ENCODE assay signal across 7 cellular contexts in the genomic region with DNA sequence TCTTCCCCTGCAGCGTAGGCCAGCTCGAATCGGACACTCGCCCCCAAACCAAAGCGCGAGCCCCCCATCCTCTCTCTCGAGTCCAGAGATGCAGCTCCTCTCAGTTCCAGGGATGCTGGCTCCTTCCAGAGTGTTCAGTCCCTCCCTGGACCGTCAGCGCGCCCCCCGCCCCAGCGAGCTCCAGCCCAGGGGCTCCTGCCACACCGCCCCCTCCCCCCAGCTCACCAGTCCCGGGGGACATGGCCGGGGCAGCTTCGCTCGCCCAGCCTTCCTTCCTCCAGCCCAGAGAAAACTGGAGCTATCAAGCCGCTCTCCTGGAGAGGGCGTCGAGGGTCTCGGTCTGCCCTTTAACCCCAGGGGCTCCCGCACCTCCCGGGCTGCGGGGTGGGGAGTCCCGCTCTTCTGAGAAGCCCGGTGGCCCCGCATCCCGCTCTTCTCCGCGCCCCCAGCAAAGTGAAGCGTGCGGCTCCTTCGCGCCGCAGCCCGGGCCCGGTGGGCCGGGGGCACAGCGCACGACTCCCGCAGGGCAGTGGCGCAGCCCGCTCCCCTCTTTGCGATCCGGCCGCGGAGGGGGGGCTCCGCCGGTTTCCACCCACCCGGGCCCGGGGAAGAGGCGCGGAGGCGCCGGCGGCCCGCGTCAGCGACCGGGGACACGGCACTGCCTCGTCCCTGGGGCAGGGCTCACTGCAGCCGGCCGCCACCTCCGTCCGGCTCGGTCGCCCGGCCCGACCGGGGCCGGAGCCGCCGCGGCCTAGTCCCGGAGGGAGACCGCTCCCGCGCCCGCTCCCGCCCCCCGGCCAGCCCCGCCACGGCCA. TPM values are rescaled to one million over a fixed set of nuclear protein-coding genes. Genes with fewer than 3 reads are reported as not detected.
A peak's percentile ranks its signal among the peaks of the same experiment; 100 is the strongest.
DNase-seq lines count a peak whose midpoint lies in the region; ATAC-seq and TF ChIP-seq lines count a peak whose summit lies in the region.

No MANE protein-coding gene starts in this region.

- CTCF ChIA-PET in HEK293T (lab: Yijun Ruan, JAX), result interaction anchor here (0.5 to 1.2 kb wide), 4 partner anchors 36 to 187 kb away, joined by 3 to 4 read pairs (median 4); no protein-coding TSS in a partner anchor

- H3K27ac Mint-ChIP-seq in activated T-helper 1 cell treated with anti-CD3 and anti-CD28 coated beads, Interleukin-12 subunit alpha, Interleukin-12 subunit beta, Interleukin-2, Interleukin-4 antibody, amounts not matched to agents 30 ng/mL and 10 ng/mL and 1 ng/mL, durations not matched to agents 14 hours and 24 hours and 36 hours, result peak overlapping the region; percentile 45
- H3K27ac Mint-ChIP-seq in neural progenitor cell, result peak overlapping the region; percentile 55

- H3K36me3 ChIP-seq in neural progenitor cell, result peaks cover 13% of the 10 kb centered on the region
- no peaks in the 10 kb centered on the region for H3K36me3 ChIP-seq in urinary bladder (ENCODE audit: insufficient read depth)

- H3K27me3 Mint-ChIP-seq in activated T-helper 1 cell treated with anti-CD3 and anti-CD28 coated beads, Interleukin-12 subunit alpha, Interleukin-12 subunit beta, Interleukin-2, Interleukin-4 antibody, amounts not matched to agents 30 ng/mL and 10 ng/mL and 1 ng/mL, durations not matched to agents 14 hours and 24 hours and 36 hours (ENCODE audit: insufficient read depth), result peaks cover 17% of the 10 kb centered on the region
- H3K27me3 Mint-ChIP-seq in neural progenitor cell (ENCODE audit: insufficient read depth, low read depth), result peaks cover 3% of the 10 kb centered on the region

- H3K9me3 Mint-ChIP-seq in activated T-helper 1 cell treated with anti-CD3 and anti-CD28 coated beads, Interleukin-12 subunit alpha, Interleukin-12 subunit beta, Interleukin-2, Interleukin-4 antibody, amounts not matched to agents 30 ng/mL and 10 ng/mL and 1 ng/mL, durations not matched to agents 14 hours and 24 hours and 36 hours, result no peaks in the 10 kb centered on the region
- no peaks in the 10 kb centered on the region for H3K9me3 Mint-ChIP-seq in neural progenitor cell

- H2AFZ ChIP-seq in neural progenitor cell (replicated peaks), result peak overlapping the region; percentile 81

- peaks cover 4% of the 10 kb centered on the region for H3K36me3 Mint-ChIP-seq in activated T-helper 1 cell treated with anti-CD3 and anti-CD28 coated beads, Interleukin-12 subunit alpha, Interleukin-12 subunit beta, Interleukin-2, Interleukin-4 antibody, amounts not matched to agents 30 ng/mL and 10 ng/mL and 1 ng/mL, durations not matched to agents 14 hours and 24 hours and 36 hours (ENCODE audit: low read depth)
- H3K36me3 Mint-ChIP-seq in neural progenitor cell, result peaks cover 4% of the 10 kb centered on the region

- H3K4me3 ChIP-seq in NB4 (ENCODE audit: low read depth, low read length) (peak overlapping the region; percentile 61), fibroblast of the aortic adventitia (ENCODE audit: low read depth, low read length) (peak overlapping the region; percentile 82), neural progenitor cell (peak overlapping the region; percentile 98), urinary bladder (ENCODE audit: low read depth, low read length) (peak overlapping the region; percentile 100)

- intact Hi-C loops in activated T-helper 1 cell treated with anti-CD3 and anti-CD28 coated beads, Interleukin-12 subunit alpha, Interleukin-12 subunit beta, Interleukin-2, Interleukin-4 antibody, amounts not matched to agents 30 ng/mL and 10 ng/mL and 1 ng/mL, durations not matched to agents 14 hours and 24 hours and 36 hours (cut with micrococcal nuclease), result loop anchor here (5.0 kb wide), 2 partner anchors 134 to 166 kb away; a partner anchor contains a TSS

- TF ChIP-seq CTCF in NB4 (IDR thresholded peaks at IDR 0.05; ENCODE audit: low read depth, low read length) (no peak), fibroblast of the aortic adventitia (IDR thresholded peaks at IDR 0.05; ENCODE audit: insufficient read depth, low read length) (no peak), neural progenitor cell (IDR thresholded peaks at IDR 0.05) (peak; percentile 41)

- POLR2A ChIA-PET in HEK293T (lab: Yijun Ruan, JAX), result interaction anchor here (1.1 to 3.8 kb wide), 5 partner anchors 11 to 222 kb away, joined by 4 to 32 read pairs (median 6); a partner anchor contains a TSS

- peaks cover 9% of the 10 kb centered on the region for H3F3A ChIP-seq in neural progenitor cell (ENCODE audit: low read depth)

- peak overlapping the region; percentile 92 for H3K9ac ChIP-seq in neural progenitor cell

- peak overlapping the region; percentile 95 for H3K4me3 Mint-ChIP-seq in activated T-helper 1 cell treated with anti-CD3 and anti-CD28 coated beads, Interleukin-12 subunit alpha, Interleukin-12 subunit beta, Interleukin-2, Interleukin-4 antibody, amounts not matched to agents 30 ng/mL and 10 ng/mL and 1 ng/mL, durations not matched to agents 14 hours and 24 hours and 36 hours
- H3K4me3 Mint-ChIP-seq in neural progenitor cell, result peak overlapping the region; percentile 90

- H3K4me2 ChIP-seq in neural progenitor cell, result peak overlapping the region; percentile 93

- WGBS in urinary bladder, result under 1% methylated on average over 83 of the region's 84 CpGs

- H3K4me1 Mint-ChIP-seq in activated T-helper 1 cell treated with anti-CD3 and anti-CD28 coated beads, Interleukin-12 subunit alpha, Interleukin-12 subunit beta, Interleukin-2, Interleukin-4 antibody, amounts not matched to agents 30 ng/mL and 10 ng/mL and 1 ng/mL, durations not matched to agents 14 hours and 24 hours and 36 hours (ENCODE audit: low read depth), result peaks cover 28% of the 10 kb centered on the region
- peaks cover 19% of the 10 kb centered on the region for H3K4me1 Mint-ChIP-seq in neural progenitor cell

- TF ChIP-seq POLR2A in GM18505 (IDR thresholded peaks at IDR 0.05; ENCODE audit: borderline replicate concordance, extremely low read depth, insufficient read depth, insufficient read length) (no peak), NB4 (IDR thresholded peaks at IDR 0.05; ENCODE audit: extremely low read depth, insufficient read length) (peak; percentile 1)

- DNase-seq in HEK293T (ENCODE audit: extremely low spot score), result peak; percentile 46
- peak; percentile 72 for DNase-seq in NB4 (ENCODE audit: low read depth)
- peak; percentile 8 for DNase-seq in activated T-helper 1 cell treated with anti-CD3 and anti-CD28 coated beads, Interleukin-12 subunit alpha, Interleukin-12 subunit beta, Interleukin-2, Interleukin-4 antibody, amounts not matched to agents 30 ng/mL and 10 ng/mL and 1 ng/mL, durations not matched to agents 14 hours and 24 hours and 36 hours (ENCODE audit: low spot score)
- peak; percentile 3 for DNase-seq in fibroblast of the aortic adventitia (ENCODE audit: low read depth)
- peak; percentile 84 for DNase-seq in neural progenitor cell (ENCODE audit: low spot score)

- H3K27ac ChIP-seq in neural progenitor cell, result peak overlapping the region; percentile 87
- peak overlapping the region; percentile 94 for H3K27ac ChIP-seq in urinary bladder (ENCODE audit: low read depth)

- peaks cover 22% of the 10 kb centered on the region for H3K27me3 ChIP-seq in neural progenitor cell

- peaks cover 53% of the 10 kb centered on the region for H3K79me2 ChIP-seq in neural progenitor cell (ENCODE audit: low read depth)

- ATAC-seq in GM18505 (IDR thresholded peaks at IDR 0.05; ENCODE audit: unreplicated experiment), result peak; percentile 44

- H4K20me1 ChIP-seq in neural progenitor cell (ENCODE audit: low read depth), result peaks cover 38% of the 10 kb centered on the region

- H3K4me1 ChIP-seq in neural progenitor cell (peaks cover 9% of the 10 kb centered on the region), urinary bladder (ENCODE audit: insufficient read depth) (no peaks in the 10 kb centered on the region)

- H3K9me3 ChIP-seq in neural progenitor cell (ENCODE audit: low read depth), result no peaks in the 10 kb centered on the region

TF ChIP-seq in HEK293T, 16 proteins besides CTCF, POLR2A, EP300 and RAD21:
- no peak for TF ChIP-seq ARNT (IDR thresholded peaks at IDR 0.05)
- peak; percentile 18; the same call in 1 of the 2 replicates for TF ChIP-seq FOXM1 (IDR thresholded peaks at IDR 0.05; ENCODE audit: borderline replicate concordance)

RNA-seq across cellular contexts. Expression of a gene that starts 0.6 kb away (rescaled TPM):
- 33.6 and 35.9 TPM in 2 replicates for total RNA-seq in activated T-helper 1 cell treated with anti-CD3 and anti-CD28 coated beads, Interleukin-12 subunit alpha, Interleukin-12 subunit beta, Interleukin-2, Interleukin-4 antibody, amounts not matched to agents 30 ng/mL and 10 ng/mL and 1 ng/mL, durations not matched to agents 14 hours and 24 hours and 36 hours
- total RNA-seq in fibroblast of the aortic adventitia (ENCODE audit: low replicate concordance) (31.0 and 89.9 TPM in 2 replicates), neural progenitor cell (ENCODE audit: low replicate concordance) (66.2 and 106 TPM in 2 replicates), urinary bladder (36.6 TPM)
- 8.7 TPM for polyA plus RNA-seq in urinary bladder

RNA-seq across cellular contexts. Expression of a gene that starts 41.9 kb away (rescaled TPM):
- 13.6 and 14.9 TPM in 2 replicates for total RNA-seq in activated T-helper 1 cell treated with anti-CD3 and anti-CD28 coated beads, Interleukin-12 subunit alpha, Interleukin-12 subunit beta, Interleukin-2, Interleukin-4 antibody, amounts not matched to agents 30 ng/mL and 10 ng/mL and 1 ng/mL, durations not matched to agents 14 hours and 24 hours and 36 hours
- 7.6 and 10.6 TPM in 2 replicates for total RNA-seq in fibroblast of the aortic adventitia (ENCODE audit: low replicate concordance)
- total RNA-seq in neural progenitor cell (ENCODE audit: low replicate concordance), result 18.6 and 39.3 TPM in 2 replicates
- 4.8 TPM for total RNA-seq in urinary bladder
- 8.7 TPM for polyA plus RNA-seq in urinary bladder

Comparison
In these comparisons a context has a peak if more than half of its experiments do, and no peak if none do; other contexts are left out.
1. Peak in every context shown above with its lines: DNase-seq, ATAC-seq, H3K4me3 ChIP-seq and H3K27ac ChIP-seq.
2. DNase-seq: peak in every context shown above with its lines; median percentile 84 in neural progenitor cell; 72 in NB4; 46 in HEK293T; 8 in activated T-helper 1 cell treated with anti-CD3 and anti-CD28 coated beads, Interleukin-12 subunit alpha, Interleukin-12 subunit beta, Interleukin-2, Interleukin-4 antibody, amounts not matched to agents 30 ng/mL and 10 ng/mL and 1 ng/mL, durations not matched to agents 14 hours and 24 hours and 36 hours; 3 in fibroblast of the aortic adventitia.